Comparison of ENCODE assay signal across 12 cellular contexts in the genomic region with DNA sequence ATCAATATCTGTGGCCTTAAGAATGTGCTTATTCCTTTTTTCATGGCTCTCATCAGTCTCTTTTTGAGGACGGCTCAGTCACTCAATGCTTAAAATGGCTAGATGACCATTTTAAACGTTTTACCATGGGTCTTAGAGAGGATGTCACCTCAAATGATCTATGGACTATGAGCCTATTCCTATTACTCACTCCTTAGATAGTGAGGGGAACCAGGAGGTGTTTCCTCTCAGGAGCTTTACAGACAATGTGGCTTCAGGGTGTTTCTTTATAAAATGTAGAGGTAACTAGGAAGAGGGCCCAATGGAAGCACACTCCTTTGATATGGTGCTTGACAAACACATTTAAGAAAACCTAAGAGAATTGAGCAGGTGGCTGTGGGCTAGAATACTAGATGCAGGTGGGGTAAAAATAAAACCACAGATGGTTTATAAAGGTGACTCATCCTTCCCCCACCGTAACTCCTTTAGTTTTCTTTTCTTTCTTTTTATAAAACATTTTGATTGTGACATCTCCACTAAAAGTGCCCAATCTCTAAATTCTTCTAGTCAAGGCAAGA. TPM values are rescaled to one million over a fixed set of nuclear protein-coding genes. Genes with fewer than 3 reads are reported as not detected.
DNase-seq lines count a peak whose midpoint lies in the region; TF ChIP-seq lines count a peak whose summit lies in the region.
"Had no signal": no experiment of that assay in that cellular context is flagged by ENCODE, and none has a peak within 500 bp of the region (broad histone marks: within the 10 kb centered on the region; RNA-seq: fewer than 3 reads in every experiment).

No MANE protein-coding gene starts in this region.

- H3K27me3 ChIP-seq in BE2C = peaks cover 27% of the 10 kb centered on the region
- H3K27me3 ChIP-seq: ovary had no signal

- no peaks in the 10 kb centered on the region for H3K9me3 ChIP-seq in BE2C
- H3K9me3 ChIP-seq: ovary had no signal

- DNase-seq in activated naive CD4-positive, alpha-beta T cell treated with anti-CD3 and anti-CD28 coated beads for 36 hours = no peak
- no peak for DNase-seq in activated naive CD4-positive, alpha-beta T cell treated with Interleukin-2 at 50 U/mL for 16 hours
- DNase-seq in activated CD4-positive, alpha-beta memory T cell treated with anti-CD3 and anti-CD28 coated beads, Interleukin-2, amount 10 ng/mL, durations not matched to agents 7 days and 5 days = no peak
- DNase-seq in glutamatergic neuron (no peak), type B pancreatic cell (ENCODE audit: extremely low spot score, unreplicated experiment) (no peak), BE2C (no peak), ureter (ENCODE audit: low spot score) (no peak), NCI-H1105 (lab: John Stamatoyannopoulos, UW) (no peak)
- DNase-seq: left ventricle myocardium superior, NCI-H2171, ovary had no signal

- no peaks in the 10 kb centered on the region for H3K36me3 Mint-ChIP-seq in activated naive CD4-positive, alpha-beta T cell treated with anti-CD3 and anti-CD28 coated beads for 36 hours (ENCODE audit: low read depth)
- peaks cover 2% of the 10 kb centered on the region for H3K36me3 Mint-ChIP-seq in activated CD4-positive, alpha-beta memory T cell treated with anti-CD3 and anti-CD28 coated beads, Interleukin-2, amount 10 ng/mL, durations not matched to agents 7 days and 5 days (ENCODE audit: low read depth)
- H3K36me3 Mint-ChIP-seq in glutamatergic neuron (ENCODE audit: unreplicated experiment) = no peaks in the 10 kb centered on the region
- no peaks in the 10 kb centered on the region for H3K36me3 Mint-ChIP-seq in type B pancreatic cell

- peaks cover 14% of the 10 kb centered on the region for H3K4me1 Mint-ChIP-seq in activated naive CD4-positive, alpha-beta T cell treated with anti-CD3 and anti-CD28 coated beads for 36 hours (ENCODE audit: low read depth)
- peaks cover 21% of the 10 kb centered on the region for H3K4me1 Mint-ChIP-seq in activated CD4-positive, alpha-beta memory T cell treated with anti-CD3 and anti-CD28 coated beads, Interleukin-2, amount 10 ng/mL, durations not matched to agents 7 days and 5 days
- H3K4me1 Mint-ChIP-seq in glutamatergic neuron (ENCODE audit: low read depth, unreplicated experiment) = peaks cover 14% of the 10 kb centered on the region
- H3K4me1 Mint-ChIP-seq in type B pancreatic cell (ENCODE audit: unreplicated experiment) = peaks cover 10% of the 10 kb centered on the region

- intact Hi-C loops in activated naive CD4-positive, alpha-beta T cell treated with anti-CD3 and anti-CD28 coated beads for 36 hours (cut with micrococcal nuclease) = loop anchor here (2.0 kb wide), 1 partner anchor 42 kb away; no protein-coding TSS in a partner anchor

- H3K4me3 ChIP-seq in BE2C (ENCODE audit: low read depth, low read length) = no peak overlapping the region

- H3K9me3 Mint-ChIP-seq in activated naive CD4-positive, alpha-beta T cell treated with anti-CD3 and anti-CD28 coated beads for 36 hours = peaks cover 4% of the 10 kb centered on the region
- H3K9me3 Mint-ChIP-seq in activated CD4-positive, alpha-beta memory T cell treated with anti-CD3 and anti-CD28 coated beads, Interleukin-2, amount 10 ng/mL, durations not matched to agents 7 days and 5 days = peaks cover 10% of the 10 kb centered on the region
- H3K9me3 Mint-ChIP-seq in glutamatergic neuron (ENCODE audit: unreplicated experiment) = peaks cover 6% of the 10 kb centered on the region
- H3K9me3 Mint-ChIP-seq in type B pancreatic cell = peaks cover 4% of the 10 kb centered on the region

- no peaks in the 10 kb centered on the region for H3K36me3 ChIP-seq in BE2C
- H3K36me3 ChIP-seq: ovary had no signal

- POLR2A ChIA-PET in activated CD4-positive, alpha-beta memory T cell treated with anti-CD3 and anti-CD28 coated beads, Interleukin-2, amount 10 ng/mL, durations not matched to agents 7 days and 5 days (lab: Charles Lee) = interaction anchor here (1.4 kb wide), 1 partner anchor 212 kb away, joined by 4 read pairs; no protein-coding TSS in a partner anchor

- no peaks in the 10 kb centered on the region for H3K4me1 ChIP-seq in BE2C

- H3K4me3 Mint-ChIP-seq in activated naive CD4-positive, alpha-beta T cell treated with anti-CD3 and anti-CD28 coated beads for 36 hours = peak overlapping the region; percentile 20
- H3K4me3 Mint-ChIP-seq in activated CD4-positive, alpha-beta memory T cell treated with anti-CD3 and anti-CD28 coated beads, Interleukin-2, amount 10 ng/mL, durations not matched to agents 7 days and 5 days = peak overlapping the region; percentile 29
- H3K4me3 Mint-ChIP-seq in glutamatergic neuron (ENCODE audit: unreplicated experiment) = peak overlapping the region; percentile 60
- H3K4me3 Mint-ChIP-seq in type B pancreatic cell = peak overlapping the region; percentile 88

- CTCF ChIA-PET in activated naive CD4-positive, alpha-beta T cell treated with anti-CD3 and anti-CD28 coated beads for 36 hours (lab: Charles Lee) = interaction anchor here (1.2 kb wide), 1 partner anchor 12 kb away, joined by 3 read pairs; no protein-coding TSS in a partner anchor
- CTCF ChIA-PET in activated CD4-positive, alpha-beta memory T cell treated with anti-CD3 and anti-CD28 coated beads, Interleukin-2, amount 10 ng/mL, durations not matched to agents 7 days and 5 days (lab: Charles Lee) = interaction anchor here (3.4 kb wide), 1 partner anchor 334 kb away, joined by 22 read pairs; no protein-coding TSS in a partner anchor

- no peak overlapping the region for H3K27ac Mint-ChIP-seq in activated naive CD4-positive, alpha-beta T cell treated with anti-CD3 and anti-CD28 coated beads for 36 hours
- no peak overlapping the region for H3K27ac Mint-ChIP-seq in activated CD4-positive, alpha-beta memory T cell treated with anti-CD3 and anti-CD28 coated beads, Interleukin-2, amount 10 ng/mL, durations not matched to agents 7 days and 5 days
- H3K27ac Mint-ChIP-seq in glutamatergic neuron (ENCODE audit: unreplicated experiment) (no peak overlapping the region), type B pancreatic cell (no peak overlapping the region)

- TF ChIP-seq CTCF in glutamatergic neuron (IDR thresholded peaks at IDR 0.05; ENCODE audit: partially characterized antibody, unreplicated experiment) = no peak
- TF ChIP-seq CTCF in type B pancreatic cell (conservative IDR thresholded peaks at IDR 0.05) = no peak
- TF ChIP-seq CTCF in BE2C (IDR thresholded peaks at IDR 0.05; ENCODE audit: low read depth, low read length) = no peak

- H3K27me3 Mint-ChIP-seq in activated naive CD4-positive, alpha-beta T cell treated with anti-CD3 and anti-CD28 coated beads for 36 hours (ENCODE audit: low read depth) = peaks cover 19% of the 10 kb centered on the region
- H3K27me3 Mint-ChIP-seq in activated CD4-positive, alpha-beta memory T cell treated with anti-CD3 and anti-CD28 coated beads, Interleukin-2, amount 10 ng/mL, durations not matched to agents 7 days and 5 days = peaks cover 24% of the 10 kb centered on the region
- peaks cover 2% of the 10 kb centered on the region for H3K27me3 Mint-ChIP-seq in glutamatergic neuron (ENCODE audit: unreplicated experiment)
- peaks cover 53% of the 10 kb centered on the region for H3K27me3 Mint-ChIP-seq in type B pancreatic cell

RNA-seq across cellular contexts. Expression of gene TMEM200A, which starts 1.5 kb away (rescaled TPM):
- total RNA-seq in activated naive CD4-positive, alpha-beta T cell treated with anti-CD3 and anti-CD28 coated beads for 36 hours = not detected
- 1 to 10 TPM; 3.0 TPM for total RNA-seq in activated CD4-positive, alpha-beta memory T cell treated with anti-CD3 and anti-CD28 coated beads, Interleukin-2, amount 10 ng/mL, durations not matched to agents 7 days and 5 days
- total RNA-seq in glutamatergic neuron (ENCODE audit: unreplicated experiment) (25.4 TPM), type B pancreatic cell (ENCODE audit: low replicate concordance) (18.4 and 19.2 TPM in 2 replicates), ureter (4.5 TPM)
- polyA plus RNA-seq in BE2C (2012; ENCODE audit: insufficient read depth, insufficient read length, low read depth) = 0.54 TPM
- total RNA-seq: G401 had no signal

Comparison
In these comparisons a context has a peak if more than half of its experiments do, and no peak if none do; other contexts are left out.
1. H3K4me3 Mint-ChIP-seq: peak in every context shown above with its lines; median percentile 88 in type B pancreatic cell; 60 in glutamatergic neuron; 29 in activated CD4-positive, alpha-beta memory T cell treated with anti-CD3 and anti-CD28 coated beads, Interleukin-2, amount 10 ng/mL, durations not matched to agents 7 days and 5 days; 20 in activated naive CD4-positive, alpha-beta T cell treated with anti-CD3 and anti-CD28 coated beads for 36 hours.